8 cellular contexts compared by ENCODE assay signal in the genomic region with DNA sequence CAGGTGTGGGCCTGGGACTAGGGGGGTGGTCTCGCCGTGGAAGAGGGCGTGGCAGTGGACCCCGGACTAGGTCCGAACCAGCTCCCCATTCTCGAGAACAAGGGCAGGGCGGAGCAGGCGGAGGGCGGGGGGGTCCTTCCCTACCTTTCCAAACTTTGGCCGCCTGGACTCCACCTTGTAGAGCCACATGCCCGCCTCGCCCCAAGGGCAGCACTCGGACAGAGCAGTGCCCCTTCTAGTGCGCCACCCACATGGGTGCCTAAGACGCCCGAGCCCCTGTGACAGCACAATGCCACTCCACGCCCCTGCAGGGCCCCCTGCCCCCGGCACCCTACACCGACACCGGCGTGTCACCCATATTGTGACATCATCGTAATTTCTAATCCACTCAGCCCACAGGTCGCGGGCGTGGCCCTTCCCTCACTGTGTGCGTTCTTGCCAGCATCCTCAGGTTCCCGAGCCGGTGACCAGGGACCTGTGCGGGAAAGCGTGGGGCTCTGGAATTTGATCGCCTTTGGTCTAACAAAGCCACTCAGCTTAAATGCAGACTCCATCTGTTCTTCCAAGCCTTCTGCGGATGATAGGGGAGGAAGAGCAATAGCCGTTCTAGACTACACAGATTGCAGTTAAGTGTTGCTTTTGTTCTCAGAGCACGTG. TPM values are rescaled to one million over a fixed set of nuclear protein-coding genes. Genes with fewer than 3 reads are reported as not detected.
A peak's percentile ranks its signal among the peaks of the same experiment; 100 is the strongest.
DNase-seq lines count a peak whose midpoint lies in the region; ATAC-seq, FAIRE-seq and TF ChIP-seq lines count a peak whose summit lies in the region.

No MANE protein-coding gene starts in this region.

- H3K4me3 ChIP-seq in RWPE2 (ENCODE audit: severe bottlenecking) (peak overlapping the region; percentile 92), cardiac fibroblast (replicated peaks in 1 of 2; ENCODE audit: low read depth in 2 of 2, low read length in 2 of 2) (peak overlapping the region; percentile 65 to 69), HepG2 (replicated peaks in 1 of 3; ENCODE audit: insufficient read depth in 1 of 3, low read depth in 2 of 3, low read length in 3 of 3) (peak overlapping the region; percentile 74 to 92 (median 84); a peak in 5 of 6 replicates)

- H3K9ac ChIP-seq in HepG2 (ENCODE audit: insufficient read depth, low read depth, low read length): 0 out of 2 replicates have a peak overlapping the region, but pooled peaks have one; percentile 11

- in situ Hi-C loops in HepG2 (cut with HindIII; ENCODE audit: extremely low pct_ligation_motif_present, low pct_unique_long_range_greater_than_20kb): no loop called here

- peak overlapping the region; percentile 69 for H3K27ac Mint-ChIP-seq in activated CD4-positive, alpha-beta T cell treated with anti-CD3 and anti-CD28 coated beads for 36 hours
- H3K27ac Mint-ChIP-seq in stimulated activated effector memory CD8-positive, alpha-beta T cell treated with anti-CD3 and anti-CD28 coated beads, Interleukin-12 subunit alpha, Interleukin-12 subunit beta, amount 100 ng/mL, for 72 hours: peak overlapping the region; percentile 91

- no peak for FAIRE-seq in HepG2 (lab: Jason Lieb, UNC)

- WGBS in HepG2 (ENCODE audit: low lambda C conversion rate): 32% methylated on average over 31 of the region's 34 CpGs

- no peak for TF ChIP-seq RAD21 in HepG2 (CRISPR knock-in tag; IDR thresholded peaks at IDR 0.05)

- peak; percentile 59 for DNase-seq in activated CD4-positive, alpha-beta T cell treated with anti-CD3 and anti-CD28 coated beads for 36 hours
- no peak for DNase-seq in activated CD4-positive, alpha-beta T cell treated with anti-CD3 and anti-CD28 coated beads for 1 hour
- DNase-seq in RWPE2 (ENCODE audit: low spot score) (no peak), cardiac fibroblast (ENCODE audit: low read depth in 2 of 2) (no peak), HepG2 (ENCODE audit: low spot score) (no peak), kidney glomerular epithelial cell (lab: John Stamatoyannopoulos, UW) (no peak)
- no peak for DNase-seq in stimulated activated effector memory CD8-positive, alpha-beta T cell treated with anti-CD3 and anti-CD28 coated beads, Interleukin-12 subunit alpha, Interleukin-12 subunit beta, amount 100 ng/mL, for 72 hours (ENCODE audit: low spot score in 2 of 2)

- peaks cover 27% of the 10 kb centered on the region for H3K36me3 Mint-ChIP-seq in activated CD4-positive, alpha-beta T cell treated with anti-CD3 and anti-CD28 coated beads for 36 hours (ENCODE audit: low read depth)
- H3K36me3 Mint-ChIP-seq in stimulated activated effector memory CD8-positive, alpha-beta T cell treated with anti-CD3 and anti-CD28 coated beads, Interleukin-12 subunit alpha, Interleukin-12 subunit beta, amount 100 ng/mL, for 72 hours: peaks cover 52% of the 10 kb centered on the region

- no peaks in the 10 kb centered on the region for H3K9me3 ChIP-seq in RWPE2 (ENCODE audit: severe bottlenecking)
- H3K9me3 ChIP-seq in HepG2 (ENCODE audit: low read length): no peaks in the 10 kb centered on the region

- TF ChIP-seq EP300 in HepG2 (IDR thresholded peaks at IDR 0.05; ENCODE audit: low read depth in 2 of 2, low read length in 2 of 2) (no peak), HepG2 (CRISPR knock-in tag; IDR thresholded peaks at IDR 0.05; ENCODE audit: borderline replicate concordance) (no peak)

- intact Hi-C loops in activated CD4-positive, alpha-beta T cell treated with anti-CD3 and anti-CD28 coated beads for 36 hours (cut with DNase I, micrococcal nuclease): loop anchor here (1.0 to 5.0 kb wide), 6 partner anchors 17 to 1159 kb away; partner anchors contain the start of genes CLIC4 (in 1 of the 2), MACO1 (in 1 of the 2), PAFAH2 (in 1 of the 2) and UBXN11 (in 1 of the 2)
- intact Hi-C loops in HepG2 (cut with micrococcal nuclease; ENCODE audit: unreplicated experiment): loop anchor here (1.0 kb wide), 1 partner anchor 92 kb away; the partner anchor contains the start of gene PAFAH2

- H3K27ac ChIP-seq in RWPE2 (ENCODE audit: poor library complexity, severe bottlenecking): peak overlapping the region; percentile 77
- H3K27ac ChIP-seq in HepG2 (ENCODE audit: extremely low read length, insufficient read depth, low read length): no peak overlapping the region

- no peak for TF ChIP-seq POLR2A in HepG2 (IDR thresholded peaks at IDR 0.05; ENCODE audit: insufficient read depth in 1 of 2, low read depth in 2 of 2, low read length in 2 of 2)

- no peak overlapping the region for H2AFZ ChIP-seq in HepG2 (ENCODE audit: low read length)

- ATAC-seq in activated CD4-positive, alpha-beta T cell treated with anti-CD3 and anti-CD28 coated beads for 36 hours: peak; percentile 3
- ATAC-seq in RWPE2 (ENCODE audit: low read depth) (no peak), HepG2 (peak; percentile 16), GM18909 (IDR thresholded peaks at IDR 0.05; ENCODE audit: poor library complexity, unreplicated experiment) (no peak)
- peak; percentile 1 for ATAC-seq in stimulated activated effector memory CD8-positive, alpha-beta T cell treated with anti-CD3 and anti-CD28 coated beads, Interleukin-12 subunit alpha, Interleukin-12 subunit beta, amount 100 ng/mL, for 72 hours

- H3K4me1 ChIP-seq in RWPE2 (ENCODE audit: insufficient read depth, poor library complexity, severe bottlenecking) (peaks cover 13% of the 10 kb centered on the region), HepG2 (ENCODE audit: insufficient read depth, low read length) (peaks cover 52% of the 10 kb centered on the region)

- TF ChIP-seq CTCF in RWPE2 (IDR thresholded peaks at IDR 0.05; ENCODE audit: poor library complexity, severe bottlenecking): no peak
- TF ChIP-seq CTCF in cardiac fibroblast (IDR thresholded peaks at IDR 0.05; ENCODE audit: low read depth, low read length): no peak
- no peak for TF ChIP-seq CTCF in HepG2 (CRISPR knock-in tag; IDR thresholded peaks at IDR 0.05)

- H3K79me2 ChIP-seq in HepG2 (ENCODE audit: insufficient read depth, low read length): peaks cover 33% of the 10 kb centered on the region

- H3K27me3 ChIP-seq in RWPE2 (ENCODE audit: insufficient read depth, poor library complexity, severe bottlenecking) (no peaks in the 10 kb centered on the region), HepG2 (ENCODE audit: control insufficient read depth in 1 of 2, insufficient read depth in 2 of 2, low read length in 2 of 2) (peaks cover 0 to 3% of the 10 kb centered on the region in 2 experiments; a peak in 2 of 5 replicates)

- H3K4me3 Mint-ChIP-seq in activated CD4-positive, alpha-beta T cell treated with anti-CD3 and anti-CD28 coated beads for 36 hours: peak overlapping the region; percentile 84
- H3K4me3 Mint-ChIP-seq in stimulated activated effector memory CD8-positive, alpha-beta T cell treated with anti-CD3 and anti-CD28 coated beads, Interleukin-12 subunit alpha, Interleukin-12 subunit beta, amount 100 ng/mL, for 72 hours: peak overlapping the region; percentile 86

- CTCF ChIA-PET in activated CD4-positive, alpha-beta T cell treated with anti-CD3 and anti-CD28 coated beads for 36 hours (lab: Charles Lee): interaction anchor here (0.6 to 15.6 kb wide), 3 partner anchors 11 to 92 kb away, joined by 3 to 257 read pairs (median 53); partner anchors contain the start of gene PAFAH2
- CTCF ChIA-PET in HepG2 (lab: Yijun Ruan, JAX; ENCODE audit: low intra/inter-chr PET ratio, low total read pairs): interaction anchor here (1.6 kb wide), 1 partner anchor 91 kb away, joined by 5 read pairs; the partner anchor contains the start of gene PAFAH2

- peaks cover 4% of the 10 kb centered on the region; the same call in 1 of the 2 replicates for H4K20me1 ChIP-seq in HepG2 (ENCODE audit: insufficient read depth, low read length)

- H3K36me3 ChIP-seq in RWPE2 (ENCODE audit: low read depth) (peaks cover 35% of the 10 kb centered on the region), HepG2 (replicated peaks in 1 of 2; ENCODE audit: control insufficient read depth in 1 of 2, insufficient read depth in 2 of 2, low read length in 2 of 2) (peaks cover 2 to 21% of the 10 kb centered on the region in 2 experiments; a peak in 2 of 5 replicates)

- no peaks in the 10 kb centered on the region for H3K27me3 Mint-ChIP-seq in activated CD4-positive, alpha-beta T cell treated with anti-CD3 and anti-CD28 coated beads for 36 hours

- H3K4me2 ChIP-seq in HepG2 (ENCODE audit: low read depth, low read length): peak overlapping the region; percentile 71

- POLR2A ChIA-PET in activated CD4-positive, alpha-beta T cell treated with anti-CD3 and anti-CD28 coated beads for 36 hours (lab: Charles Lee): no interaction called here
- POLR2A ChIA-PET in HepG2 (lab: Yijun Ruan, JAX): no interaction called here

- no TSS peak for BruUV-seq in HepG2 (replicated peaks; lab: Mats Ljungman, UMichigan)

- H3K9me3 Mint-ChIP-seq in activated CD4-positive, alpha-beta T cell treated with anti-CD3 and anti-CD28 coated beads for 36 hours (ENCODE audit: low read depth): no peaks in the 10 kb centered on the region
- H3K9me3 Mint-ChIP-seq in stimulated activated effector memory CD8-positive, alpha-beta T cell treated with anti-CD3 and anti-CD28 coated beads, Interleukin-12 subunit alpha, Interleukin-12 subunit beta, amount 100 ng/mL, for 72 hours: no peaks in the 10 kb centered on the region

- H3K4me1 Mint-ChIP-seq in activated CD4-positive, alpha-beta T cell treated with anti-CD3 and anti-CD28 coated beads for 36 hours: peaks cover 25% of the 10 kb centered on the region
- H3K4me1 Mint-ChIP-seq in stimulated activated effector memory CD8-positive, alpha-beta T cell treated with anti-CD3 and anti-CD28 coated beads, Interleukin-12 subunit alpha, Interleukin-12 subunit beta, amount 100 ng/mL, for 72 hours: peaks cover 22% of the 10 kb centered on the region

RNA-seq across cellular contexts. Expression of gene STMN1, which starts 0.6 kb away (rescaled TPM):
- total RNA-seq in activated CD4-positive, alpha-beta T cell treated with anti-CD3 and anti-CD28 coated beads for 36 hours: 100 to 1,000 TPM; 557 to 771 TPM
- 409 and 618 TPM in 2 replicates for total RNA-seq in HepG2 (2016; rRNA removed; fragmentation: Illumina TruSeq; extraction: Trizol)
- 56.4 and 56.9 TPM in 2 replicates for total RNA-seq in HepG2 (2016; cell fraction: cytosol; rRNA removed; fragmentation: Illumina TruSeq; extraction: Trizol; ENCODE audit: low read depth)
- 416 and 627 TPM in 2 replicates for total RNA-seq in HepG2 (2016; cell fraction: insoluble cytoplasmic fraction; rRNA removed; fragmentation: Illumina TruSeq; extraction: Trizol)
- 77.5 and 91.5 TPM in 2 replicates for total RNA-seq in HepG2 (2016; cell fraction: membrane; rRNA removed; fragmentation: Illumina TruSeq; extraction: Trizol)
- 147 and 152 TPM in 2 replicates for total RNA-seq in HepG2 (2016; cell fraction: nucleus; rRNA removed; fragmentation: Illumina TruSeq; extraction: Trizol)
- 27.3 and 45.9 TPM in 2 replicates for polyA plus RNA-seq in HepG2 (2011; rRNA removed)
- polyA plus RNA-seq in HepG2 (2011; cell fraction: cytosol; rRNA removed): 14.4 and 19.7 TPM in 2 replicates
- polyA plus RNA-seq in HepG2 (2011; cell fraction: nucleus; rRNA removed): 19.5 and 20.7 TPM in 2 replicates
- 58.4 and 155 TPM in 2 replicates for polyA plus RNA-seq in HepG2 (2012)
- polyA plus RNA-seq in HepG2 (2016; cell fraction: cytosol; fragmentation: Illumina TruSeq; extraction: Trizol; ENCODE audit: low read depth): 80.3 and 82.5 TPM in 2 replicates
- 774 and 823 TPM in 2 replicates for polyA plus RNA-seq in HepG2 (2016; cell fraction: insoluble cytoplasmic fraction; fragmentation: Illumina TruSeq; extraction: Trizol; ENCODE audit: low read depth)
- polyA plus RNA-seq in HepG2 (2016; cell fraction: membrane; fragmentation: Illumina TruSeq; extraction: Trizol; ENCODE audit: low read depth): 86.8 and 89.3 TPM in 2 replicates
- 316 and 323 TPM in 2 replicates for polyA plus RNA-seq in HepG2 (2016; cell fraction: nucleus; fragmentation: Illumina TruSeq; extraction: Trizol; ENCODE audit: insufficient read depth, low read depth)
- 11.3 and 32.5 TPM in 2 replicates for polyA minus RNA-seq in HepG2 (2011; rRNA and poly(A)+ RNA removed; ENCODE audit: low replicate concordance)
- polyA minus RNA-seq in HepG2 (2011; cell fraction: cytosol; rRNA and poly(A)+ RNA removed): 18.3 and 20.7 TPM in 2 replicates
- 22.0 and 32.7 TPM in 2 replicates for polyA minus RNA-seq in HepG2 (2011; cell fraction: nucleus; rRNA and poly(A)+ RNA removed)

RNA-seq across cellular contexts. Expression of gene PAQR7, which starts 31.3 kb away (rescaled TPM):
- total RNA-seq in activated CD4-positive, alpha-beta T cell treated with anti-CD3 and anti-CD28 coated beads for 36 hours: 1 to 10 TPM; 3.9 to 4.4 TPM
- 6.0 and 13.2 TPM in 2 replicates for total RNA-seq in HepG2 (2016; rRNA removed; fragmentation: Illumina TruSeq; extraction: Trizol)
- total RNA-seq in HepG2 (2016; cell fraction: cytosol; rRNA removed; fragmentation: Illumina TruSeq; extraction: Trizol; ENCODE audit: low read depth): 4.1 and 4.7 TPM in 2 replicates
- 6.2 and 13.0 TPM in 2 replicates for total RNA-seq in HepG2 (2016; cell fraction: insoluble cytoplasmic fraction; rRNA removed; fragmentation: Illumina TruSeq; extraction: Trizol)
- 10.2 and 10.4 TPM in 2 replicates for total RNA-seq in HepG2 (2016; cell fraction: membrane; rRNA removed; fragmentation: Illumina TruSeq; extraction: Trizol)
- total RNA-seq in HepG2 (2016; cell fraction: nucleus; rRNA removed; fragmentation: Illumina TruSeq; extraction: Trizol): 8.2 and 9.4 TPM in 2 replicates
- polyA plus RNA-seq in HepG2 (2011; rRNA removed): 16.6 and 20.2 TPM in 2 replicates
- polyA plus RNA-seq in HepG2 (2011; cell fraction: cytosol; rRNA removed): 19.1 and 22.5 TPM in 2 replicates
- 17.0 and 18.5 TPM in 2 replicates for polyA plus RNA-seq in HepG2 (2011; cell fraction: nucleus; rRNA removed)
- 13.9 and 14.2 TPM in 2 replicates for polyA plus RNA-seq in HepG2 (2012)
- polyA plus RNA-seq in HepG2 (2016; cell fraction: cytosol; fragmentation: Illumina TruSeq; extraction: Trizol; ENCODE audit: low read depth): 2.4 TPM in 2 replicates
- polyA plus RNA-seq in HepG2 (2016; cell fraction: insoluble cytoplasmic fraction; fragmentation: Illumina TruSeq; extraction: Trizol; ENCODE audit: low read depth): 4.5 and 5.3 TPM in 2 replicates
- polyA plus RNA-seq in HepG2 (2016; cell fraction: membrane; fragmentation: Illumina TruSeq; extraction: Trizol; ENCODE audit: low read depth): 5.2 and 5.6 TPM in 2 replicates
- 19.6 and 20.2 TPM in 2 replicates for polyA plus RNA-seq in HepG2 (2016; cell fraction: nucleus; fragmentation: Illumina TruSeq; extraction: Trizol; ENCODE audit: insufficient read depth, low read depth)
- 21.8 and 127 TPM in 2 replicates for polyA minus RNA-seq in HepG2 (2011; rRNA and poly(A)+ RNA removed; ENCODE audit: low replicate concordance)
- 28.0 and 29.7 TPM in 2 replicates for polyA minus RNA-seq in HepG2 (2011; cell fraction: cytosol; rRNA and poly(A)+ RNA removed)
- 6.8 and 10.7 TPM in 2 replicates for polyA minus RNA-seq in HepG2 (2011; cell fraction: nucleus; rRNA and poly(A)+ RNA removed)

RNA-seq across cellular contexts. Expression of gene AUNIP, which starts 47.5 kb away (rescaled TPM):
- 10 to 100 TPM in 1 of 2 experiments, 1 to 10 TPM in 1; 9.6 to 12.9 TPM for total RNA-seq in activated CD4-positive, alpha-beta T cell treated with anti-CD3 and anti-CD28 coated beads for 36 hours
- total RNA-seq in HepG2 (2016; rRNA removed; fragmentation: Illumina TruSeq; extraction: Trizol): 12.3 and 12.8 TPM in 2 replicates
- total RNA-seq in HepG2 (2016; cell fraction: cytosol; rRNA removed; fragmentation: Illumina TruSeq; extraction: Trizol; ENCODE audit: low read depth): 5.7 TPM in 2 replicates
- 12.6 and 14.1 TPM in 2 replicates for total RNA-seq in HepG2 (2016; cell fraction: insoluble cytoplasmic fraction; rRNA removed; fragmentation: Illumina TruSeq; extraction: Trizol)
- 10.9 and 11.6 TPM in 2 replicates for total RNA-seq in HepG2 (2016; cell fraction: membrane; rRNA removed; fragmentation: Illumina TruSeq; extraction: Trizol)
- 10.2 and 12.0 TPM in 2 replicates for total RNA-seq in HepG2 (2016; cell fraction: nucleus; rRNA removed; fragmentation: Illumina TruSeq; extraction: Trizol)
- polyA plus RNA-seq in HepG2 (2011; rRNA removed): 2.4 and 3.8 TPM in 2 replicates
- polyA plus RNA-seq in HepG2 (2011; cell fraction: cytosol; rRNA removed): 2.0 and 2.5 TPM in 2 replicates
- 2.3 TPM in 2 replicates for polyA plus RNA-seq in HepG2 (2011; cell fraction: nucleus; rRNA removed)
- polyA plus RNA-seq in HepG2 (2012): 1.4 and 2.3 TPM in 2 replicates
- 2.5 and 3.0 TPM in 2 replicates for polyA plus RNA-seq in HepG2 (2016; cell fraction: cytosol; fragmentation: Illumina TruSeq; extraction: Trizol; ENCODE audit: low read depth)
- polyA plus RNA-seq in HepG2 (2016; cell fraction: insoluble cytoplasmic fraction; fragmentation: Illumina TruSeq; extraction: Trizol; ENCODE audit: low read depth): 12.7 and 13.5 TPM in 2 replicates
- 4.7 and 4.8 TPM in 2 replicates for polyA plus RNA-seq in HepG2 (2016; cell fraction: membrane; fragmentation: Illumina TruSeq; extraction: Trizol; ENCODE audit: low read depth)
- 7.1 and 8.3 TPM in 2 replicates for polyA plus RNA-seq in HepG2 (2016; cell fraction: nucleus; fragmentation: Illumina TruSeq; extraction: Trizol; ENCODE audit: insufficient read depth, low read depth)
- 4.6 and 20.8 TPM in 2 replicates for polyA minus RNA-seq in HepG2 (2011; rRNA and poly(A)+ RNA removed; ENCODE audit: low replicate concordance)
- 2.7 and 3.9 TPM in 2 replicates for polyA minus RNA-seq in HepG2 (2011; cell fraction: cytosol; rRNA and poly(A)+ RNA removed)
- 5.7 and 7.3 TPM in 2 replicates for polyA minus RNA-seq in HepG2 (2011; cell fraction: nucleus; rRNA and poly(A)+ RNA removed)

Comparison
In these comparisons a context has a peak if more than half of its experiments do, and no peak if none do; other contexts are left out.
1. ATAC-seq: peak in activated CD4-positive, alpha-beta T cell treated with anti-CD3 and anti-CD28 coated beads for 36 hours (single experiment), HepG2 (single experiment) and stimulated activated effector memory CD8-positive, alpha-beta T cell treated with anti-CD3 and anti-CD28 coated beads, Interleukin-12 subunit alpha, Interleukin-12 subunit beta, amount 100 ng/mL, for 72 hours (single experiment); none in RWPE2 (single experiment) and GM18909 (single experiment).
2. Peak in every context shown above with its lines, with median percentiles within 50 percentile points of each other: H3K4me3 ChIP-seq.